1 cellular context compared by ENCODE assay signal in the genomic region with DNA sequence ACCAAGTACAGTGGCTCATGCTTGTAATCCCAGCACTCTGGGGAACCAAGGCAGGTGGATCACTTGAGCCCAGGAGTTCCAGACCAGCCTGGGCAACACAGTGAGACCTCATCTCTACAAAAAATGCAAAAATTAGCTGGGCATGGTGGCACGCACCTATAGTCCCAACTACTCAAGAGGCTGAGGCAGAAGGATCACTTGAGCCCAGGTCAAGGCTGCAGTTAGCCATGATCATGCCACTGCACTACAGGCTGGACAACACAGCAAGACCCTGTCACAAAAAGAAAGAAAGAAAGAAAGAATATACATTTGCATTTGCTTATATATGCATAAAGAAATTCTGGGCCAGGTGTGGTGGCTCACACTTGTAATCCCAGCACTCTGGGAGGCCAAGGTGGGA.
A peak's percentile ranks its signal among the peaks of the same experiment; 100 is the strongest.
TF ChIP-seq lines count a peak whose summit lies in the region.

No MANE protein-coding gene starts in this region.

TF ChIP-seq in K562, 482 proteins besides CTCF, POLR2A, EP300 and RAD21:
- TF ChIP-seq BCOR (IDR thresholded peaks at IDR 0.05) (peak; percentile 64), ZNF121 (CRISPR knock-in tag; conservative IDR thresholded peaks at IDR 0.05) (peak; percentile 93), RBM25 (IDR thresholded peaks at IDR 0.05; ENCODE audit: low read depth, low read length, severe bottlenecking) (peak; percentile 13)
TF ChIP-seq in K562: peak in this region for 3; not testable (repeated sequence) for 479.
